Comparison of ENCODE assay signal across 8 cellular contexts in genomic region chr20:35284992-35285805, GRCh38. TPM values are rescaled to one million over a fixed set of nuclear protein-coding genes. Genes with fewer than 3 reads are reported as not detected.
DNase-seq lines count a peak whose midpoint lies in the region; ATAC-seq and TF ChIP-seq lines count a peak whose summit lies in the region.

No MANE protein-coding gene starts in this region.

- no peaks in the 10 kb centered on the region for H3K27me3 ChIP-seq in aorta (ENCODE audit: control insufficient read depth in 1 of 2, insufficient read depth in 2 of 2, low read length in 1 of 2)

- 41 to 45% methylated on average over 19 of the region's 19 CpGs for WGBS in aorta, 2 donors

- no peaks in the 10 kb centered on the region for H3K4me1 ChIP-seq in aorta (ENCODE audit: control insufficient read depth in 1 of 2, insufficient read depth in 2 of 2, low read length in 2 of 2)

- DNase-seq in stimulated activated naive CD8-positive, alpha-beta T cell treated with anti-CD3 and anti-CD28 coated beads, Interleukin-15, Interleukin-2, amounts not matched to agents 100 U/mL and 50 U/mL, for 24 hours, result no peak
- DNase-seq in memory B cell (ENCODE audit: low spot score in 2 of 2) (no peak), aorta (peak in 1 of 2 donors; percentile 71), GM03348 (ENCODE audit: low spot score) (no peak), SW480 (ENCODE audit: low spot score) (no peak)

- ATAC-seq in stimulated activated naive CD8-positive, alpha-beta T cell treated with anti-CD3 and anti-CD28 coated beads, Interleukin-15, Interleukin-2, amounts not matched to agents 100 U/mL and 50 U/mL, for 24 hours, result no peak
- ATAC-seq in memory B cell (ENCODE audit: low read depth) (no peak), aorta (ENCODE audit: low FRiP score) (peak; percentile 26), GM21526 (IDR thresholded peaks at IDR 0.05; ENCODE audit: low FRiP score, unreplicated experiment) (no peak)

- H3K9me3 Mint-ChIP-seq in stimulated activated naive CD8-positive, alpha-beta T cell treated with anti-CD3 and anti-CD28 coated beads, Interleukin-15, Interleukin-2, amounts not matched to agents 100 ng/mL and 50 ng/mL, for 24 hours, result no peaks in the 10 kb centered on the region
- H3K9me3 Mint-ChIP-seq in brain (no peaks in the 10 kb centered on the region), memory B cell (no peaks in the 10 kb centered on the region)

- H3K27ac ChIP-seq in aorta (ENCODE audit: low read depth in 1 of 2, low read length in 2 of 2), result peak overlapping the region in 1 of 2 donors; percentile 38

- peak overlapping the region; percentile 90 for H3K4me3 Mint-ChIP-seq in stimulated activated naive CD8-positive, alpha-beta T cell treated with anti-CD3 and anti-CD28 coated beads, Interleukin-15, Interleukin-2, amounts not matched to agents 100 ng/mL and 50 ng/mL, for 24 hours
- H3K4me3 Mint-ChIP-seq in brain (peak overlapping the region; percentile 87 to 93 (median 92)), memory B cell (peak overlapping the region; percentile 90)

- intact Hi-C loops in aorta (cut with DNase I), result no loop called here

- H3K36me3 Mint-ChIP-seq in stimulated activated naive CD8-positive, alpha-beta T cell treated with anti-CD3 and anti-CD28 coated beads, Interleukin-15, Interleukin-2, amounts not matched to agents 100 ng/mL and 50 ng/mL, for 24 hours (ENCODE audit: low read depth), result peaks cover 30% of the 10 kb centered on the region
- H3K36me3 Mint-ChIP-seq in brain, result peaks cover 20% of the 10 kb centered on the region
- H3K36me3 Mint-ChIP-seq in memory B cell, result peaks cover 7% of the 10 kb centered on the region

- TF ChIP-seq CTCF in brain (conservative IDR thresholded peaks at IDR 0.05), result no peak

- peak overlapping the region; percentile 89 for H3K27ac Mint-ChIP-seq in stimulated activated naive CD8-positive, alpha-beta T cell treated with anti-CD3 and anti-CD28 coated beads, Interleukin-15, Interleukin-2, amounts not matched to agents 100 ng/mL and 50 ng/mL, for 24 hours
- H3K27ac Mint-ChIP-seq in brain, result peak overlapping the region; percentile 91 to 98 (median 97)
- peak overlapping the region; percentile 74 for H3K27ac Mint-ChIP-seq in memory B cell

- no peaks in the 10 kb centered on the region for H3K9me3 ChIP-seq in aorta (ENCODE audit: control insufficient read depth, low read length)

- H3K4me3 ChIP-seq in aorta (ENCODE audit: low read length in 2 of 2), result peak overlapping the region; percentile 16 to 61

- peaks cover 33% of the 10 kb centered on the region for H3K4me1 Mint-ChIP-seq in stimulated activated naive CD8-positive, alpha-beta T cell treated with anti-CD3 and anti-CD28 coated beads, Interleukin-15, Interleukin-2, amounts not matched to agents 100 ng/mL and 50 ng/mL, for 24 hours (ENCODE audit: low read depth)
- H3K4me1 Mint-ChIP-seq in brain (peaks cover 39% of the 10 kb centered on the region), memory B cell (peaks cover 20% of the 10 kb centered on the region)

- H3K36me3 ChIP-seq in aorta (ENCODE audit: control insufficient read depth in 1 of 2, insufficient read depth in 2 of 2, low read length in 1 of 2), result no peaks in the 10 kb centered on the region

- H3K27me3 Mint-ChIP-seq in stimulated activated naive CD8-positive, alpha-beta T cell treated with anti-CD3 and anti-CD28 coated beads, Interleukin-15, Interleukin-2, amounts not matched to agents 100 ng/mL and 50 ng/mL, for 24 hours, result no peaks in the 10 kb centered on the region
- H3K27me3 Mint-ChIP-seq in brain (peaks cover 20% of the 10 kb centered on the region), memory B cell (no peaks in the 10 kb centered on the region)

RNA-seq across cellular contexts. Expression of gene EIF6, which starts 0.6 kb away (rescaled TPM):
- polyA plus RNA-seq in brain (ENCODE audit: insufficient read depth, low read depth, low replicate concordance), result 226 TPM
- 10 to 100 TPM; 61.0 to 77.7 TPM for total RNA-seq in aorta
- 100 to 1,000 TPM in 1 of 2 donors, 10 to 100 TPM in 1; 78.1 to 147 TPM for polyA plus RNA-seq in aorta

RNA-seq across cellular contexts. Expression of gene FAM83C, which starts 7.0 kb away (rescaled TPM):
- polyA plus RNA-seq in brain (ENCODE audit: insufficient read depth, low read depth, low replicate concordance) (not detected), aorta (not detected)
- total RNA-seq in aorta, result not detected

RNA-seq across cellular contexts. Expression of gene MMP24OS, which starts 7.3 kb away (rescaled TPM):
- polyA plus RNA-seq in brain (ENCODE audit: insufficient read depth, low read depth, low replicate concordance) (101 TPM), aorta (10 to 100 TPM; 50.8 to 61.4 TPM)
- total RNA-seq in aorta, result 10 to 100 TPM; 58.6 to 79.2 TPM

RNA-seq across cellular contexts. Expression of gene MMP24, which starts 58.7 kb away (rescaled TPM):
- 28.6 TPM for polyA plus RNA-seq in brain (ENCODE audit: insufficient read depth, low read depth, low replicate concordance)
- total RNA-seq in aorta, result 1 to 10 TPM in 1 of 2 donors, under 1 TPM in 1; 0.52 to 1.2 TPM
- polyA plus RNA-seq in aorta, result under 1 TPM; 0.20 to 0.63 TPM
